In genomic region chr17:39754161-39754957, GRCh38 we compare ENCODE assay signal across 8 cellular contexts. TPM values are rescaled to one million over a fixed set of nuclear protein-coding genes. Genes with fewer than 3 reads are reported as not detected.
DNase-seq lines count a peak whose midpoint lies in the region; ATAC-seq and TF ChIP-seq lines count a peak whose summit lies in the region.

No MANE protein-coding gene starts in this region.

- H3K4me3 ChIP-seq in adipocyte (ENCODE audit: low read length) (peak overlapping the region; percentile 85), heart right ventricle (peak overlapping the region; percentile 44 to 95 (median 66)), upper lobe of right lung (peak overlapping the region; percentile 64)

- ATAC-seq in HG02642 (IDR thresholded peaks at IDR 0.05; ENCODE audit: poor library complexity, unreplicated experiment), result peak; percentile 63
- ATAC-seq in heart right ventricle, result peak; percentile 93 to 96 (median 94)
- peak; percentile 94 for ATAC-seq in upper lobe of right lung

- H3K4me1 Mint-ChIP-seq in progenitor cell of endocrine pancreas (ENCODE audit: low read depth), result peaks cover 2% of the 10 kb centered on the region

- peak overlapping the region; percentile 57 for H3K4me3 Mint-ChIP-seq in progenitor cell of endocrine pancreas (ENCODE audit: low read depth)

- no peak overlapping the region for H3K27ac Mint-ChIP-seq in progenitor cell of endocrine pancreas

- H3K27me3 Mint-ChIP-seq in progenitor cell of endocrine pancreas, result peaks cover 57% of the 10 kb centered on the region

- H3K9me3 Mint-ChIP-seq in progenitor cell of endocrine pancreas (ENCODE audit: low read depth), result no peaks in the 10 kb centered on the region

- peaks cover 6% of the 10 kb centered on the region for H3K27me3 ChIP-seq in adipocyte (replicated peaks; ENCODE audit: control insufficient read depth, insufficient read depth, low read length)
- peaks cover 0 to 3% (median 0%) of the 10 kb centered on the region in 7 donors for H3K27me3 ChIP-seq in heart right ventricle
- H3K27me3 ChIP-seq in upper lobe of right lung, result no peaks in the 10 kb centered on the region

- 0% methylated on average over 73 to 91 of the region's 91 CpGs for WGBS in heart right ventricle, 2 donors

- TF ChIP-seq CTCF in GM12874 (IDR thresholded peaks at IDR 0.05; ENCODE audit: insufficient read depth, low read depth, low read length) (peak; percentile 97), heart right ventricle (IDR thresholded peaks at IDR 0.05) (peak; percentile 83 to 99 (median 97)), progenitor cell of endocrine pancreas (IDR thresholded peaks at IDR 0.05; ENCODE audit: unreplicated experiment) (peak; percentile 98), upper lobe of right lung (IDR thresholded peaks at IDR 0.05) (peak; percentile 90)

- H3K36me3 Mint-ChIP-seq in progenitor cell of endocrine pancreas (ENCODE audit: insufficient read depth), result no peaks in the 10 kb centered on the region

- intact Hi-C loops in heart right ventricle (cut with DNase I) (loop anchor here in 9 of 10 donors (1.0 to 10.0 kb wide), 10 partner anchors 24 to 210 kb away; partner anchors contain the start of genes STARD3 (in 2 of the 9), MIEN1 (in 1 of the 9), PNMT (in 1 of the 9) and TCAP (in 1 of the 9)), upper lobe of right lung (cut with DNase I) (loop anchor here (10.0 kb wide), 1 partner anchor 130 kb away; the partner anchor contains the start of gene PPP1R1B)

- DNase-seq in NCI-H1105 (lab: John Stamatoyannopoulos, UW) (peak; percentile 74), SW 1271 (lab: John Stamatoyannopoulos, UW) (peak; percentile 76 to 88), adipocyte (ENCODE audit: low read depth) (peak; percentile 93), heart right ventricle (peak; percentile 90 to 93), progenitor cell of endocrine pancreas (ENCODE audit: low spot score, unreplicated experiment) (peak; percentile 89), upper lobe of right lung (peak; percentile 99)

- H3K9me3 ChIP-seq in adipocyte (ENCODE audit: control insufficient read depth, low read length) (no peaks in the 10 kb centered on the region), heart right ventricle (no peaks in the 10 kb centered on the region), upper lobe of right lung (no peaks in the 10 kb centered on the region)

- H3K9ac ChIP-seq in adipocyte (ENCODE audit: low read length), result peak overlapping the region; percentile 88

- H3K27ac ChIP-seq in heart right ventricle (peak overlapping the region; percentile 70 to 99 (median 94)), upper lobe of right lung (peak overlapping the region; percentile 98)

- H3K4me1 ChIP-seq in adipocyte (ENCODE audit: control insufficient read depth, insufficient read depth, low read length), result peaks cover 18% of the 10 kb centered on the region
- H3K4me1 ChIP-seq in heart right ventricle, result peaks cover 4 to 52% (median 32%) of the 10 kb centered on the region in 9 donors
- H3K4me1 ChIP-seq in upper lobe of right lung, result peaks cover 13% of the 10 kb centered on the region

- H3K36me3 ChIP-seq in adipocyte (ENCODE audit: control insufficient read depth, insufficient read depth, low read length, severe bottlenecking) (no peaks in the 10 kb centered on the region), heart right ventricle (no peaks in the 10 kb centered on the region), upper lobe of right lung (no peaks in the 10 kb centered on the region)

RNA-seq across cellular contexts. Expression of gene GRB7, which starts 16.6 kb away (rescaled TPM):
- total RNA-seq in heart right ventricle (1 to 10 TPM in 5 of 10 donors, under 1 TPM in 5; 0.44 to 4.7 (median 1.0) TPM), progenitor cell of endocrine pancreas (28.8 and 29.9 TPM in 2 replicates), upper lobe of right lung (25.0 TPM)
- polyA plus RNA-seq in heart right ventricle, result 1 to 10 TPM; 1.1 to 2.9 TPM

RNA-seq across cellular contexts. Expression of gene MIEN1, which starts 24.0 kb away (rescaled TPM):
- total RNA-seq in heart right ventricle (10 to 100 TPM; 27.7 to 68.4 (median 39.1) TPM), progenitor cell of endocrine pancreas (43.4 and 48.0 TPM in 2 replicates), upper lobe of right lung (48.5 TPM)
- polyA plus RNA-seq in heart right ventricle, result 100 to 1,000 TPM; 104 to 190 TPM

RNA-seq across cellular contexts. Expression of gene ERBB2, which starts 54.5 kb away (rescaled TPM):
- total RNA-seq in heart right ventricle (10 to 100 TPM; 53.9 to 89.1 (median 68.1) TPM), progenitor cell of endocrine pancreas (136 and 152 TPM in 2 replicates), upper lobe of right lung (97.5 TPM)
- 10 to 100 TPM; 40.3 to 41.2 TPM for polyA plus RNA-seq in heart right ventricle

Comparison
In these comparisons a context has a peak if more than half of its experiments do, and no peak if none do; other contexts are left out.
1. Peak in every context shown above with its lines: DNase-seq, ATAC-seq, H3K4me3 ChIP-seq and H3K27ac ChIP-seq.